12 cellular contexts compared by ENCODE assay signal in the genomic region with DNA sequence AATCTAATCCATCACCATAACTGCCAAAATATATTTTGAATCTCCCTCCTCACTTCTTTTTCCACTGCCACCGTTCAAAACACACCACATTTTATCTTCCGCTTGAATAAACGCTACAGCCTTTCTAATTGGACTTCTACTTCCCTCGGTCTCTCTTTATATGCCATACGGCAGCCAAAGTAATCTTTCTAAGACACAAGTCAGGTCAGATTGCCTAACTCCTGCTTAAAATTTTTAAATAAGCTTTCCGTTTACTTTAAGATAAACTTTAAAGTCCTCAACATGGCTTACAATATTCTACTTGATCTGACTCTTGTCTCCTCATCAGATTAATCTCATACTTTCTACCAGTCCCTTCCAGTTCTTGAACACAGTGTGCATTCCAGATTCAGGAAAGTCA.
"Had no signal": no experiment of that assay in that cellular context is flagged by ENCODE, and none has a peak within 500 bp of the region (broad histone marks: within the 10 kb centered on the region; RNA-seq: fewer than 3 reads in every experiment).

No MANE protein-coding gene starts in this region.

- H3K9me3 Mint-ChIP-seq: dendritic cell treated with granulocyte-macrophage colony-stimulating factor and Interleukin-4, amounts not matched to agents 40 ng/mL and 50 ng/mL, for 4 days had no signal

- H3K27ac Mint-ChIP-seq: activated CD8-positive, alpha-beta memory T cell treated with anti-CD3 and anti-CD28 coated beads, Interleukin-2, amount 10 ng/mL, durations not matched to agents 7 days and 5 days; dendritic cell treated with granulocyte-macrophage colony-stimulating factor and Interleukin-4, amounts not matched to agents 40 ng/mL and 50 ng/mL, for 4 days had no signal

- ATAC-seq: activated CD8-positive, alpha-beta memory T cell treated with anti-CD3 and anti-CD28 coated beads, Interleukin-2, amount 10 ng/mL, durations not matched to agents 7 days and 5 days; body of pancreas had no signal

- H2AFZ ChIP-seq: parathyroid adenoma had no signal

- DNase-seq: activated CD4-positive, CD25-positive, alpha-beta regulatory T cell; activated CD8-positive, alpha-beta memory T cell treated with anti-CD3 and anti-CD28 coated beads, Interleukin-2, amount 10 ng/mL, durations not matched to agents 7 days and 5 days; body of pancreas; central memory CD4-positive, alpha-beta T cell; left ventricle myocardium inferior; mesendoderm; retina; T-helper 2 cell; thyroid gland had no signal

- H3K4me3 Mint-ChIP-seq: activated CD8-positive, alpha-beta memory T cell treated with anti-CD3 and anti-CD28 coated beads, Interleukin-2, amount 10 ng/mL, durations not matched to agents 7 days and 5 days; dendritic cell treated with granulocyte-macrophage colony-stimulating factor and Interleukin-4, amounts not matched to agents 40 ng/mL and 50 ng/mL, for 4 days had no signal

- H3K36me3 ChIP-seq: thyroid gland had no signal

- H3K27me3 Mint-ChIP-seq: activated CD8-positive, alpha-beta memory T cell treated with anti-CD3 and anti-CD28 coated beads, Interleukin-2, amount 10 ng/mL, durations not matched to agents 7 days and 5 days; dendritic cell treated with granulocyte-macrophage colony-stimulating factor and Interleukin-4, amounts not matched to agents 40 ng/mL and 50 ng/mL, for 4 days had no signal

- H3K4me3 ChIP-seq: body of pancreas, left ventricle myocardium inferior, thyroid gland, vagina had no signal

- H3K27me3 ChIP-seq: body of pancreas, thyroid gland, vagina had no signal

- H3K27ac ChIP-seq: body of pancreas, left ventricle myocardium inferior, parathyroid adenoma, thyroid gland, vagina had no signal

- H3K9me3 ChIP-seq: body of pancreas, thyroid gland, vagina had no signal

- H3K9ac ChIP-seq: parathyroid adenoma had no signal
